In the genomic region with DNA sequence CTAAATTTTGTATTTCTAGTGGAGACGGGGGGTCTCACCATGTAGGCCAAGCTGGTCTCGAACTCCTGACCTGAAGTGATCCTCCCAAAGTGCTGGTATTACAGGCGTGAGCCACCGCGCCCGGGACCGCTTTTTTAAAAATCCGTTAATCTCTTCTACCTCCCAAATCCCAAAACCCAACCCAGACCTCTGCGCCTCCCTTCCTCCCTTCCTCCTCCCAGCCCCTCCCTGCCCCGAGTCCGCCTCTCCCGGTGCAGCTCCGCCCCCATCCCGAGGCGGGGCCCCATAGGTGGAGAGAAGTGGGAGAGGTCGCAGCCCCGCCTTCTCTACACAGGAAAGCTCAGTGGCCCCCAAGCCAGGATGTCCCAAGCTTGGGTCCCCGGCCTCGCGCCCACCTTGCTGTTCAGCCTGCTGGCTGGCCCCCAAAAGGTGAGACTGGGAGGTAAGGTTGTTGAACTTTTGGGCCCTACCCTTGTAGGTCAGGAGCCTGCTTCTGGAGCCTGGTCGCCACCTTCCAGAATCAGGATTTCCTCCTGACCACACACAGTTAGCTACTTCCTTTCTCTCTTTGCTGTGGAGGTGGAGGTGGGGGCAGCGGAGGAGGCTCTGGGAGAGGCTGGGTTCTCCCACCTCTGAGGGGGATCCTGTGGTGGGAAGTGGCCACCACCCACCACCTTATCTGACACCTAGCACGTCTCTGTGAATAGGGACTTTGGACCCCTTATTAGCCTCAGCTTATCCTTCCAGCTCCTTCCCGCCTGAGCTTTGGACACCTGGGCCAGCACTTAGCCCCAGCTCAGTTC, we compare ENCODE assay signal across 9 cellular contexts. TPM values are rescaled to one million over a fixed set of nuclear protein-coding genes. Genes with fewer than 3 reads are reported as not detected.
DNase-seq lines count a peak whose midpoint lies in the region; ATAC-seq, FAIRE-seq and TF ChIP-seq lines count a peak whose summit lies in the region.
"Had no signal": no experiment of that assay in that cellular context is flagged by ENCODE, and none has a peak within 500 bp of the region (broad histone marks: within the 10 kb centered on the region; RNA-seq: fewer than 3 reads in every experiment).

A gene (plus strand): TSS at position 325 of the 803 bp plus-strand sequence. CDS start 36 bp downstream, at position 361.

- H4K20me1 ChIP-seq in DND-41 (ENCODE audit: insufficient read depth, low read length) = peaks cover 10% of the 10 kb centered on the region

- H3K27me3 ChIP-seq in DND-41 (ENCODE audit: insufficient read depth, low read length, poor library complexity) (peaks cover 37% of the 10 kb centered on the region), ectodermal cell (ENCODE audit: control insufficient read depth, insufficient read depth, low read length, poor library complexity, severe bottlenecking) (peaks cover 23% of the 10 kb centered on the region)

- peak; percentile 19 for DNase-seq in DND-41
- DNase-seq in LoVo (ENCODE audit: low spot score) = peak; percentile 26
- DNase-seq in GM19239 (ENCODE audit: insufficient read length, low spot score) = no peak
- no peak for DNase-seq in activated CD8-positive, alpha-beta T cell treated with anti-CD3 and anti-CD28 coated beads, Interleukin-2, amount 10 ng/mL, durations not matched to agents 7 days and 5 days
- DNase-seq in medulla oblongata (ENCODE audit: extremely low spot score) = no peak
- DNase-seq in head of caudate nucleus = no peak

- POLR2A ChIA-PET in activated CD8-positive, alpha-beta T cell treated with anti-CD3 and anti-CD28 coated beads, Interleukin-2, amount 10 ng/mL, durations not matched to agents 7 days and 5 days (lab: Charles Lee) = no interaction called here

- peaks cover 17% of the 10 kb centered on the region for H3K27me3 Mint-ChIP-seq in nephron (ENCODE audit: low read depth)
- peaks cover 31% of the 10 kb centered on the region for H3K27me3 Mint-ChIP-seq in activated CD8-positive, alpha-beta T cell treated with anti-CD3 and anti-CD28 coated beads, Interleukin-2, amount 10 ng/mL, durations not matched to agents 7 days and 5 days (ENCODE audit: low read depth)

- no peaks in the 10 kb centered on the region for H3K9me3 ChIP-seq in DND-41 (ENCODE audit: insufficient read depth, low read length, severe bottlenecking)
- H3K9me3 ChIP-seq in ectodermal cell (ENCODE audit: control insufficient read depth, low read length) = no peaks in the 10 kb centered on the region

- no peak within 1 kb of the TSS for H2AFZ ChIP-seq in DND-41 (ENCODE audit: low read depth, low read length)

- H3K4me3 Mint-ChIP-seq in nephron = peak within 1 kb of the TSS; percentile 54 to 74 (median 58)
- H3K4me3 Mint-ChIP-seq in activated CD8-positive, alpha-beta T cell treated with anti-CD3 and anti-CD28 coated beads, Interleukin-2, amount 10 ng/mL, durations not matched to agents 7 days and 5 days = no peak within 1 kb of the TSS

- no peak for ATAC-seq in DND-41 (ENCODE audit: insufficient read depth, low read depth)
- ATAC-seq in activated CD8-positive, alpha-beta T cell treated with anti-CD3 and anti-CD28 coated beads, Interleukin-2, amount 10 ng/mL, durations not matched to agents 7 days and 5 days = no peak

- CTCF ChIA-PET in activated CD8-positive, alpha-beta T cell treated with anti-CD3 and anti-CD28 coated beads, Interleukin-2, amount 10 ng/mL, durations not matched to agents 7 days and 5 days (lab: Charles Lee) = interaction anchor here (0.6 to 12.6 kb wide), 16 partner anchors 8 to 180 kb away, joined by 3 to 191 read pairs (median 4); a partner anchor contains a TSS

- H3K36me3 ChIP-seq in DND-41 (ENCODE audit: insufficient read depth, low read length) (no peaks in the 10 kb centered on the region), ectodermal cell (ENCODE audit: control insufficient read depth, insufficient read depth, low read length) (no peaks in the 10 kb centered on the region)

- intact Hi-C loops in head of caudate nucleus (cut with DNase I) = no loop called here

- peaks cover 10% of the 10 kb centered on the region for H3K4me1 ChIP-seq in DND-41 (ENCODE audit: insufficient read depth, low read length)
- H3K4me1 ChIP-seq in ectodermal cell (ENCODE audit: control insufficient read depth, insufficient read depth, low read length) = peaks cover 22% of the 10 kb centered on the region

- TF ChIP-seq CTCF in DND-41 (IDR thresholded peaks at IDR 0.05; ENCODE audit: borderline replicate concordance, extremely low read depth, low read length, poor library complexity, severe bottlenecking) (no peak), nephron (IDR thresholded peaks at IDR 0.05; ENCODE audit: unreplicated experiment in 3 of 3) (no peak)

- H3K9me3 Mint-ChIP-seq in nephron = no peaks in the 10 kb centered on the region
- no peaks in the 10 kb centered on the region for H3K9me3 Mint-ChIP-seq in activated CD8-positive, alpha-beta T cell treated with anti-CD3 and anti-CD28 coated beads, Interleukin-2, amount 10 ng/mL, durations not matched to agents 7 days and 5 days (ENCODE audit: insufficient read depth)

- no peaks in the 10 kb centered on the region for H3K36me3 Mint-ChIP-seq in nephron (ENCODE audit: low read depth)
- no peaks in the 10 kb centered on the region for H3K36me3 Mint-ChIP-seq in activated CD8-positive, alpha-beta T cell treated with anti-CD3 and anti-CD28 coated beads, Interleukin-2, amount 10 ng/mL, durations not matched to agents 7 days and 5 days (ENCODE audit: low read depth)

- H3K4me2 ChIP-seq in DND-41 (ENCODE audit: insufficient read depth, low read length) = peak within 1 kb of the TSS; percentile 58

- H3K27ac Mint-ChIP-seq in nephron = peak within 1 kb of the TSS in 2 of 3 experiments; percentile 86 to 87
- H3K27ac Mint-ChIP-seq in activated CD8-positive, alpha-beta T cell treated with anti-CD3 and anti-CD28 coated beads, Interleukin-2, amount 10 ng/mL, durations not matched to agents 7 days and 5 days = no peak within 1 kb of the TSS

- H3K9ac ChIP-seq in DND-41 (ENCODE audit: low read depth, low read length) = peak within 1 kb of the TSS; percentile 20; the same call in 1 of the 2 replicates

- no peaks in the 10 kb centered on the region for H3K79me2 ChIP-seq in DND-41 (ENCODE audit: insufficient read depth, low read length)

- WGBS in ectodermal cell, 2 experiments = 24 to 25% methylated on average over 23 to 24 of the region's 24 CpGs

- no peak for FAIRE-seq in GM19239 (lab: Jason Lieb, UNC)

- H3K27ac ChIP-seq in DND-41 (ENCODE audit: low read length) (no peak within 1 kb of the TSS), ectodermal cell (ENCODE audit: insufficient read depth, low read depth, low read length, poor library complexity, severe bottlenecking) (no peak within 1 kb of the TSS)

- no peak within 1 kb of the TSS for H3K4me3 ChIP-seq in DND-41 (ENCODE audit: low read depth in 1 of 2, low read length in 2 of 2)
- H3K4me3 ChIP-seq in ectodermal cell (ENCODE audit: insufficient read depth, low read depth, low read length) = peak within 1 kb of the TSS; percentile 16

- peaks cover 41% of the 10 kb centered on the region for H3K4me1 Mint-ChIP-seq in nephron
- peaks cover 19% of the 10 kb centered on the region for H3K4me1 Mint-ChIP-seq in activated CD8-positive, alpha-beta T cell treated with anti-CD3 and anti-CD28 coated beads, Interleukin-2, amount 10 ng/mL, durations not matched to agents 7 days and 5 days (ENCODE audit: low read depth)

RNA-seq across cellular contexts. Expression of the gene that starts here (rescaled TPM):
- 3.2 TPM for polyA plus RNA-seq in ectodermal cell (2013, experiment 1 of 4)
- 4.4 TPM for polyA plus RNA-seq in ectodermal cell (2013, experiment 2 of 4)
- polyA plus RNA-seq in ectodermal cell (2013, experiment 3 of 4) = 2.2 TPM
- polyA plus RNA-seq in ectodermal cell (2013, experiment 4 of 4) = 2.8 TPM
- not detected for total RNA-seq in activated CD8-positive, alpha-beta T cell treated with anti-CD3 and anti-CD28 coated beads, Interleukin-2, amount 10 ng/mL, durations not matched to agents 7 days and 5 days
- total RNA-seq: pulmonary artery endothelial cell had no signal

Comparison
In these comparisons a context has a peak if more than half of its experiments do, and no peak if none do; other contexts are left out.
1. DNase-seq: peak in DND-41 (single experiment) and LoVo (single experiment); none in GM19239 (single experiment), activated CD8-positive, alpha-beta T cell treated with anti-CD3 and anti-CD28 coated beads, Interleukin-2, amount 10 ng/mL, durations not matched to agents 7 days and 5 days (single experiment), medulla oblongata (single experiment) and head of caudate nucleus (0 of 42).